Comparison of ENCODE assay signal across 24 cellular contexts in genomic region chr15:94445529-94446160, GRCh38.
DNase-seq lines count a peak whose midpoint lies in the region; ATAC-seq, FAIRE-seq and TF ChIP-seq lines count a peak whose summit lies in the region.
"Had no signal": no experiment of that assay in that cellular context is flagged by ENCODE, and none has a peak within 500 bp of the region (broad histone marks: within the 10 kb centered on the region; RNA-seq: fewer than 3 reads in every experiment).

No MANE protein-coding gene starts in this region.

- H3K36me3 ChIP-seq in RWPE2 (ENCODE audit: low read depth): no peaks in the 10 kb centered on the region; the same call in 1 of the 2 replicates
- H3K36me3 ChIP-seq in mesodermal cell (ENCODE audit: control insufficient read depth, insufficient read depth, low read length): no peaks in the 10 kb centered on the region
- H3K36me3 ChIP-seq in rectal smooth muscle tissue (ENCODE audit: control insufficient read depth, insufficient read depth, low read length): peaks cover 2% of the 10 kb centered on the region

- DNase-seq in RWPE2 (ENCODE audit: low spot score) (no peak), epithelial cell of esophagus (ENCODE audit: low read depth) (peak; percentile 45), GM12891 (ENCODE audit: insufficient read length, low spot score) (no peak), NCI-H146 (lab: John Stamatoyannopoulos, UW) (no peak)
- DNase-seq in stimulated activated CD4-positive, alpha-beta T cell treated with anti-CD3 and anti-CD28 coated beads, Interleukin-15, amount 100 ng/mL, for 24 hours: no peak
- DNase-seq: Calu3; CD8-positive, alpha-beta memory T cell; DMS153; KG1; NCI-H1092; NCI-H1436 treated with DMSO at 0.1 percent for 48 hours; NCI-H2029; NCI-H226; NCI-H510A treated with DMSO at 0.1 percent for 48 hours; NCI-H82 had no signal

- TF ChIP-seq CTCF in RWPE2 (IDR thresholded peaks at IDR 0.05; ENCODE audit: poor library complexity, severe bottlenecking) (no peak), epithelial cell of esophagus (IDR thresholded peaks at IDR 0.05; ENCODE audit: insufficient read depth, low read depth, low read length, missing control alignments) (no peak)

- WGBS in mesodermal cell (ENCODE audit: insufficient coverage in 2 of 2), 2 experiments: 56 to 73% methylated on average over 3 to 4 of the region's 7 CpGs

- H3K4me3 ChIP-seq in RWPE2 (ENCODE audit: severe bottlenecking) (no peak overlapping the region), epithelial cell of esophagus (ENCODE audit: low read length) (no peak overlapping the region), mesodermal cell (ENCODE audit: extremely low read depth, insufficient read depth, low read length, poor library complexity, severe bottlenecking) (no peak overlapping the region), rectal smooth muscle tissue (ENCODE audit: low read length) (no peak overlapping the region)

- H3K27me3 ChIP-seq in RWPE2 (ENCODE audit: insufficient read depth, poor library complexity, severe bottlenecking) (no peaks in the 10 kb centered on the region), rectal smooth muscle tissue (ENCODE audit: control insufficient read depth, insufficient read depth, low read length) (no peaks in the 10 kb centered on the region)

- no peak for TF ChIP-seq POLR2A in GM12891 (IDR thresholded peaks at IDR 0.05; ENCODE audit: low read depth, low read length)

- H3K4me1 ChIP-seq in RWPE2 (ENCODE audit: insufficient read depth, poor library complexity, severe bottlenecking) (no peaks in the 10 kb centered on the region), mesodermal cell (ENCODE audit: control insufficient read depth, insufficient read depth, low read length, poor library complexity, severe bottlenecking) (no peaks in the 10 kb centered on the region), rectal smooth muscle tissue (ENCODE audit: control insufficient read depth, insufficient read depth, low read length) (peaks cover 9% of the 10 kb centered on the region)

- H3K27ac ChIP-seq in RWPE2 (ENCODE audit: poor library complexity, severe bottlenecking) (no peak overlapping the region), mesodermal cell (ENCODE audit: low read depth, low read length, severe bottlenecking) (peak overlapping the region; percentile 7), rectal smooth muscle tissue (ENCODE audit: low read depth, low read length) (peak overlapping the region; percentile 77)
- H3K27ac ChIP-seq: C4-2B had no signal

- H3K9ac ChIP-seq in rectal smooth muscle tissue (ENCODE audit: low read length): no peak overlapping the region

- H3K9me3 ChIP-seq in RWPE2 (ENCODE audit: severe bottlenecking): no peaks in the 10 kb centered on the region
- no peaks in the 10 kb centered on the region for H3K9me3 ChIP-seq in mesodermal cell (ENCODE audit: control insufficient read depth, low read length)

- ATAC-seq in RWPE2 (ENCODE audit: low read depth): 0 out of 3 replicates have a peak, but pooled peaks have one; percentile 35
- ATAC-seq in GM18517 (IDR thresholded peaks at IDR 0.05; ENCODE audit: unreplicated experiment): no peak
- ATAC-seq: Panc1 had no signal

- no peak for FAIRE-seq in GM12891 (lab: Jason Lieb, UNC)
- FAIRE-seq: A204.1, GM12892, H1, HTR-8/SVneo had no signal

TF ChIP-seq in GM12891, 5 proteins besides CTCF, POLR2A, EP300 and RAD21:
- TF ChIP-seq TAF1 (IDR thresholded peaks at IDR 0.05; ENCODE audit: low read depth, low read length) (no peak), POU2F2 (IDR thresholded peaks at IDR 0.05; ENCODE audit: low read depth, low read length) (no peak), PAX5 (IDR thresholded peaks at IDR 0.05; ENCODE audit: insufficient read depth, low read length, severe bottlenecking) (no peak), POLR2AphosphoS5 (IDR thresholded peaks at IDR 0.05; ENCODE audit: low read depth, low read length) (no peak), SPI1 (IDR thresholded peaks at IDR 0.05; ENCODE audit: low read depth, low read length) (no peak)
